ENCODE assay signal across 8 cellular contexts in the genomic region with DNA sequence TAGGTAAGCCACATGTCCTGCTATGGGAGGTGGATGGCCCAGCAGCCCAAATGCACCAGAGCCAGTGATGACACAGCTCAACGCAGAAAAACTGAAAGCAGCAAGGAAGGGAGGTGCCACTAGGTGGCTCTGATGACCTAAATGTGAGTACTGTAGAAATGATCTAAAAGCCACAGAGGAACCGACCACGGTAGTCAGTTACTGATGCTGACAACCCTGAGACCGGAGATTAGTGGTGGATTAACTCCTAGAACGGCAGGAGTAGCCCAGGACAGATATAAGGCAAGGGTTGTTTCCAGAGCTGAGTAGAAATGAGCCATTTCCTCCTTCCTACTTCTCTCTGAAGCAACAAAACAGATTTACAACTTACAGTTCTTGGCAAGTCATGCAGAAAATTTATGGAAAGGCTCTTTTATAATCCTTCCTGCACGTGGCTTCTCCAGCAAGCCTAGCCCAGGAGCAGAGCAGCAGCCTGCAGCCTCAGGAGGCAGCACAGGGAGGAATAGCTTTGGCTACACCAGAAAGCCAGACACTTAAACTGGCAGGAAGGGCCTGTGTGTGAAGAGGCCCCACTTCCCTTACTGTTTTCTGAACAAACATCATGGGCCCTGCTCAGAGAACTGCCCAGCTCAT. TPM values are rescaled to one million over a fixed set of nuclear protein-coding genes. Genes with fewer than 3 reads are reported as not detected.
DNase-seq lines count a peak whose midpoint lies in the region; ATAC-seq and TF ChIP-seq lines count a peak whose summit lies in the region.

No MANE protein-coding gene starts in this region.

- H3K27ac Mint-ChIP-seq in activated T-helper 17 cell treated with anti-CD3 and anti-CD28 coated beads, Interleukin-2, amount 50 U/mL, for 72 hours, result peak overlapping the region; percentile 78

- no peak overlapping the region for H3K4me3 ChIP-seq in BLaER1 treated with 17β-estradiol and CSF1 and Interleukin-3, amounts not matched to agents 10 nM and 100 nM
- H3K4me3 ChIP-seq in KMS-11 (IDR thresholded peaks at IDR 0.05; ENCODE audit: insufficient read depth, low read depth, low read length), result no peak overlapping the region
- H3K4me3 ChIP-seq in Peyer's patch, result no peak overlapping the region
- peak overlapping the region; percentile 26 for H3K4me3 ChIP-seq in neural cell (ENCODE audit: low read length)

- H3K4me2 ChIP-seq in BLaER1 treated with 17β-estradiol and CSF1 and Interleukin-3, amounts not matched to agents 10 nM and 100 nM, result peak overlapping the region; percentile 42 to 75 (median 60)
- peak overlapping the region; percentile 11; the same call in 1 of the 2 replicates for H3K4me2 ChIP-seq in KMS-11
- H3K4me2 ChIP-seq in neural cell (ENCODE audit: low read length), result no peak overlapping the region

- H3K36me3 ChIP-seq in BLaER1 treated with 17β-estradiol and CSF1 and Interleukin-3, amounts not matched to agents 10 nM and 100 nM, result peaks cover 58 to 70% (median 63%) of the 10 kb centered on the region in 11 experiments
- H3K36me3 ChIP-seq in KMS-11 (ENCODE audit: insufficient read depth) (no peaks in the 10 kb centered on the region), Peyer's patch (peaks cover 0 to 52% (median 0%) of the 10 kb centered on the region in 3 donors), neural cell (ENCODE audit: insufficient read depth, low read length) (peaks cover 8% of the 10 kb centered on the region)

- peak overlapping the region; percentile 40 for H3K4me3 Mint-ChIP-seq in activated T-helper 17 cell treated with anti-CD3 and anti-CD28 coated beads, Interleukin-2, amount 50 U/mL, for 72 hours

- ATAC-seq in GM19397 (IDR thresholded peaks at IDR 0.05; ENCODE audit: unreplicated experiment), result peak; percentile 52
- ATAC-seq in activated T-helper 17 cell treated with anti-CD3 and anti-CD28 coated beads, Interleukin-2, amount 50 U/mL, for 72 hours (replicated peaks), result peak; percentile 89

- peak overlapping the region; percentile 18 to 62 (median 39); a peak in 20 of 22 replicates for H3K9ac ChIP-seq in BLaER1 treated with 17β-estradiol and CSF1 and Interleukin-3, amounts not matched to agents 10 nM and 100 nM
- H3K9ac ChIP-seq in KMS-11 (peak overlapping the region; percentile 5; the same call in 1 of the 2 replicates), neural cell (ENCODE audit: low read length) (peak overlapping the region; percentile 11)

- TF ChIP-seq CTCF in KMS-11 (conservative IDR thresholded peaks at IDR 0.05; ENCODE audit: low read depth, low read length) (peak; percentile 88), Peyer's patch (IDR thresholded peaks at IDR 0.05) (peak; percentile 59 to 83 (median 75)), neural cell (IDR thresholded peaks at IDR 0.05; ENCODE audit: poor library complexity, severe bottlenecking) (peak; percentile 86)

- TF ChIP-seq RAD21 in neural cell (conservative IDR thresholded peaks at IDR 0.05), result peak; percentile 76

- H4K20me1 ChIP-seq in BLaER1 treated with 17β-estradiol and CSF1 and Interleukin-3, amounts not matched to agents 10 nM and 100 nM, result peaks cover 0 to 34% (median 0%) of the 10 kb centered on the region in 11 experiments; a peak in 8 of 22 replicates
- H4K20me1 ChIP-seq in KMS-11 (ENCODE audit: insufficient read depth) (no peaks in the 10 kb centered on the region), neural cell (ENCODE audit: insufficient read depth) (no peaks in the 10 kb centered on the region)

- no peak for TF ChIP-seq EP300 in neural cell (conservative IDR thresholded peaks at IDR 0.05; ENCODE audit: poor library complexity, severe bottlenecking)

- peaks cover 32 to 43% (median 36%) of the 10 kb centered on the region in 10 experiments for H3K4me1 ChIP-seq in BLaER1 treated with 17β-estradiol and CSF1 and Interleukin-3, amounts not matched to agents 10 nM and 100 nM
- H3K4me1 ChIP-seq in KMS-11 (ENCODE audit: low read depth, poor library complexity, severe bottlenecking) (peaks cover 15% of the 10 kb centered on the region), Peyer's patch (peaks cover 6 to 20% (median 13%) of the 10 kb centered on the region in 4 donors)

- no peaks in the 10 kb centered on the region for H3K9me3 ChIP-seq in BLaER1 treated with 17β-estradiol and CSF1 and Interleukin-3, amounts not matched to agents 10 nM and 100 nM (replicated peaks in 1 of 11)
- H3K9me3 ChIP-seq in Peyer's patch, result no peaks in the 10 kb centered on the region
- H3K9me3 ChIP-seq in neural cell (ENCODE audit: low read length), result no peaks in the 10 kb centered on the region

- H3K27me3 ChIP-seq in BLaER1 treated with 17β-estradiol and CSF1 and Interleukin-3, amounts not matched to agents 10 nM and 100 nM, result no peaks in the 10 kb centered on the region
- H3K27me3 ChIP-seq in KMS-11 (ENCODE audit: insufficient read depth, low read depth), result no peaks in the 10 kb centered on the region
- H3K27me3 ChIP-seq in Peyer's patch, result no peaks in the 10 kb centered on the region
- no peaks in the 10 kb centered on the region for H3K27me3 ChIP-seq in neural cell (ENCODE audit: insufficient read depth, low read depth, low read length)

- peaks cover 43% of the 10 kb centered on the region for H3K36me3 Mint-ChIP-seq in activated T-helper 17 cell treated with anti-CD3 and anti-CD28 coated beads, Interleukin-2, amount 50 U/mL, for 72 hours (ENCODE audit: low read depth)

- no peaks in the 10 kb centered on the region for H3K9me3 Mint-ChIP-seq in activated T-helper 17 cell treated with anti-CD3 and anti-CD28 coated beads, Interleukin-2, amount 50 U/mL, for 72 hours

- TF ChIP-seq POLR2A in Peyer's patch (IDR thresholded peaks at IDR 0.05), result no peak

- peaks cover 12% of the 10 kb centered on the region for H3K4me1 Mint-ChIP-seq in activated T-helper 17 cell treated with anti-CD3 and anti-CD28 coated beads, Interleukin-2, amount 50 U/mL, for 72 hours

- H3K27ac ChIP-seq in BLaER1 treated with 17β-estradiol and CSF1 and Interleukin-3, amounts not matched to agents 10 nM and 100 nM, result peak overlapping the region; percentile 26 to 73 (median 59)
- peak overlapping the region; percentile 56 for H3K27ac ChIP-seq in KMS-11
- H3K27ac ChIP-seq in Peyer's patch, result peak overlapping the region; percentile 39 to 75 (median 68)
- peak overlapping the region; percentile 25 for H3K27ac ChIP-seq in neural cell (ENCODE audit: low read length)

- no peaks in the 10 kb centered on the region for H3F3A ChIP-seq in neural cell (ENCODE audit: insufficient read depth, low read length, poor library complexity, severe bottlenecking)

- H2AFZ ChIP-seq in KMS-11 (ENCODE audit: low read depth) (peak overlapping the region; percentile 1; the same call in 1 of the 2 replicates), neural cell (ENCODE audit: low read depth, low read length) (no peak overlapping the region)

- H3K79me2 ChIP-seq in KMS-11 (ENCODE audit: insufficient read depth, low read depth) (no peaks in the 10 kb centered on the region), neural cell (replicated peaks; ENCODE audit: insufficient read depth, low read length) (no peaks in the 10 kb centered on the region)

- H3K27me3 Mint-ChIP-seq in activated T-helper 17 cell treated with anti-CD3 and anti-CD28 coated beads, Interleukin-2, amount 50 U/mL, for 72 hours, result no peaks in the 10 kb centered on the region

- no peaks in the 10 kb centered on the region for H3K9me2 ChIP-seq in neural cell (ENCODE audit: insufficient read depth, low read length)

- DNase-seq in Peyer's patch, result peak; percentile 61 to 91 (median 79)
- DNase-seq in fibroblast of peridontal ligament (ENCODE audit: extremely low read depth), result peak; percentile 84
- peak; percentile 83 for DNase-seq in stromal cell of bone marrow (ENCODE audit: low read depth)

TF ChIP-seq in neural cell, 6 proteins besides CTCF, POLR2A, EP300 and RAD21:
- TF ChIP-seq MXI1 (conservative IDR thresholded peaks at IDR 0.05; ENCODE audit: poor library complexity, severe bottlenecking) (peak; percentile 52), EZH2 (IDR thresholded peaks at IDR 0.05; ENCODE audit: borderline replicate concordance, insufficient read depth, low read length, poor library complexity, severe bottlenecking) (no peak), TAF1 (IDR thresholded peaks at IDR 0.05; ENCODE audit: low read depth) (no peak), POLR2AphosphoS5 (IDR thresholded peaks at IDR 0.05) (no peak), SMC3 (conservative IDR thresholded peaks at IDR 0.05; ENCODE audit: poor library complexity) (peak; percentile 81)
- TF ChIP-seq, protein P1, sequence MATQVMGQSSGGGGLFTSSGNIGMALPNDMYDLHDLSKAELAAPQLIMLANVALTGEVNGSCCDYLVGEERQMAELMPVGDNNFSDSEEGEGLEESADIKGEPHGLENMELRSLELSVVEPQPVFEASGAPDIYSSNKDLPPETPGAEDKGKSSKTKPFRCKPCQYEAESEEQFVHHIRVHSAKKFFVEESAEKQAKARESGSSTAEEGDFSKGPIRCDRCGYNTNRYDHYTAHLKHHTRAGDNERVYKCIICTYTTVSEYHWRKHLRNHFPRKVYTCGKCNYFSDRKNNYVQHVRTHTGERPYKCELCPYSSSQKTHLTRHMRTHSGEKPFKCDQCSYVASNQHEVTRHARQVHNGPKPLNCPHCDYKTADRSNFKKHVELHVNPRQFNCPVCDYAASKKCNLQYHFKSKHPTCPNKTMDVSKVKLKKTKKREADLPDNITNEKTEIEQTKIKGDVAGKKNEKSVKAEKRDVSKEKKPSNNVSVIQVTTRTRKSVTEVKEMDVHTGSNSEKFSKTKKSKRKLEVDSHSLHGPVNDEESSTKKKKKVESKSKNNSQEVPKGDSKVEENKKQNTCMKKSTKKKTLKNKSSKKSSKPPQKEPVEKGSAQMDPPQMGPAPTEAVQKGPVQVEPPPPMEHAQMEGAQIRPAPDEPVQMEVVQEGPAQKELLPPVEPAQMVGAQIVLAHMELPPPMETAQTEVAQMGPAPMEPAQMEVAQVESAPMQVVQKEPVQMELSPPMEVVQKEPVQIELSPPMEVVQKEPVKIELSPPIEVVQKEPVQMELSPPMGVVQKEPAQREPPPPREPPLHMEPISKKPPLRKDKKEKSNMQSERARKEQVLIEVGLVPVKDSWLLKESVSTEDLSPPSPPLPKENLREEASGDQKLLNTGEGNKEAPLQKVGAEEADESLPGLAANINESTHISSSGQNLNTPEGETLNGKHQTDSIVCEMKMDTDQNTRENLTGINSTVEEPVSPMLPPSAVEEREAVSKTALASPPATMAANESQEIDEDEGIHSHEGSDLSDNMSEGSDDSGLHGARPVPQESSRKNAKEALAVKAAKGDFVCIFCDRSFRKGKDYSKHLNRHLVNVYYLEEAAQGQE (IDR thresholded peaks at IDR 0.05; ENCODE audit: borderline replicate concordance), result no peak

RNA-seq across cellular contexts. Expression of a gene that starts 13.1 kb away (rescaled TPM):
- total RNA-seq in Peyer's patch, result 1 to 10 TPM in 1 of 4 donors, not detected in 3; 1.1 TPM
- total RNA-seq in activated T-helper 17 cell treated with anti-CD3 and anti-CD28 coated beads, Interleukin-2, amount 50 U/mL, for 72 hours, result under 1 TPM; 0.43 to 0.74 TPM
- 0.28 and 0.41 TPM in 2 replicates for polyA plus RNA-seq in neural cell
- 0.58 and 4.1 TPM in 2 replicates for polyA minus RNA-seq in neural cell
